Comparison of ENCODE assay signal across 25 cellular contexts in genomic region chr2:98782570-98782969, GRCh38.
"Had no signal": no experiment of that assay in that cellular context is flagged by ENCODE, and none has a peak within 500 bp of the region (broad histone marks: within the 10 kb centered on the region; RNA-seq: fewer than 3 reads in every experiment).

No MANE protein-coding gene starts in this region.

- DNase-seq: dermis blood vessel endothelial cell; dorsolateral prefrontal cortex; effector CD4-positive, alpha-beta T cell; effector memory CD4-positive, alpha-beta T cell; foreskin keratinocyte; heart left ventricle; hypothalamus; immature natural killer cell; islet precursor cell; kidney; left cardiac atrium; left lung; left ventricle myocardium superior; lower lobe of right lung; mesenchymal stem cell; mucosa of descending colon; naive B cell had no signal

- H3K36me3 ChIP-seq: esophagus muscularis mucosa, gastroesophageal sphincter, heart left ventricle, left lung, lower lobe of right lung had no signal

- H3K4me1 ChIP-seq: esophagus muscularis mucosa, foreskin keratinocyte, gastroesophageal sphincter, heart left ventricle, left lung, lower lobe of right lung had no signal

- FAIRE-seq: colon, endothelial cell of umbilical vein, frontal cortex, kidney had no signal

- H3K4me2 ChIP-seq: hepatocyte had no signal

- H3K27ac ChIP-seq: coronary artery, dorsolateral prefrontal cortex, esophagus muscularis mucosa, foreskin keratinocyte, gastroesophageal sphincter, heart left ventricle, hepatocyte, left lung, lower lobe of right lung had no signal

- H3K79me2 ChIP-seq: hepatocyte had no signal

- H2AFZ ChIP-seq: hepatocyte had no signal

- ATAC-seq: foreskin keratinocyte, gastroesophageal sphincter, heart left ventricle, left cardiac atrium, left lung, left ventricle myocardium superior, lower lobe of right lung, mucosa of descending colon had no signal

- H3K4me3 Mint-ChIP-seq: immature natural killer cell, mesothelial cell of epicardium, naive B cell had no signal

- H3K27me3 ChIP-seq: dorsolateral prefrontal cortex, esophagus muscularis mucosa, gastroesophageal sphincter, heart left ventricle, hepatocyte, left lung had no signal

- H3K27ac Mint-ChIP-seq: immature natural killer cell, mesothelial cell of epicardium, naive B cell had no signal

- H3K4me1 Mint-ChIP-seq: immature natural killer cell, mesothelial cell of epicardium, naive B cell had no signal

- H3K4me3 ChIP-seq: coronary artery, dorsolateral prefrontal cortex, esophagus muscularis mucosa, gastroesophageal sphincter, heart left ventricle, hepatocyte, left lung, lower lobe of right lung, mucosa of descending colon had no signal
